Comparison of ENCODE assay signal across 2 cellular contexts in genomic region chr2:241312082-241312481, GRCh38.
TF ChIP-seq lines count a peak whose summit lies in the region.

No MANE protein-coding gene starts in this region.

TF ChIP-seq in GM23338, 12 proteins besides CTCF, POLR2A, EP300 and RAD21:
- TF ChIP-seq POLR2AphosphoS5 (IDR thresholded peaks at IDR 0.05; ENCODE audit: low read depth) = no peak
- no peak for TF ChIP-seq ZNF462 (CRISPR knock-in tag; IDR thresholded peaks at IDR 0.05)
- TF ChIP-seq EZH2 (IDR thresholded peaks at IDR 0.05; ENCODE audit: low read depth, unreplicated experiment) = no peak
- no peak for TF ChIP-seq REST (IDR thresholded peaks at IDR 0.05; ENCODE audit: unreplicated experiment)
- no peak for TF ChIP-seq ZNF331 (CRISPR knock-in tag; IDR thresholded peaks at IDR 0.05; ENCODE audit: low read depth)
- TF ChIP-seq CREB1 (CRISPR knock-in tag; IDR thresholded peaks at IDR 0.05; ENCODE audit: low read depth) = no peak
- TF ChIP-seq JUNB (IDR thresholded peaks at IDR 0.05; ENCODE audit: unreplicated experiment) = no peak
- TF ChIP-seq EZH2phosphoT487 (IDR thresholded peaks at IDR 0.05; ENCODE audit: unreplicated experiment) = no peak
- no peak for TF ChIP-seq NANOG (IDR thresholded peaks at IDR 0.05; ENCODE audit: borderline replicate concordance)
- no peak for TF ChIP-seq ZNF114 (CRISPR knock-in tag; IDR thresholded peaks at IDR 0.05)
- TF ChIP-seq, protein P1, sequence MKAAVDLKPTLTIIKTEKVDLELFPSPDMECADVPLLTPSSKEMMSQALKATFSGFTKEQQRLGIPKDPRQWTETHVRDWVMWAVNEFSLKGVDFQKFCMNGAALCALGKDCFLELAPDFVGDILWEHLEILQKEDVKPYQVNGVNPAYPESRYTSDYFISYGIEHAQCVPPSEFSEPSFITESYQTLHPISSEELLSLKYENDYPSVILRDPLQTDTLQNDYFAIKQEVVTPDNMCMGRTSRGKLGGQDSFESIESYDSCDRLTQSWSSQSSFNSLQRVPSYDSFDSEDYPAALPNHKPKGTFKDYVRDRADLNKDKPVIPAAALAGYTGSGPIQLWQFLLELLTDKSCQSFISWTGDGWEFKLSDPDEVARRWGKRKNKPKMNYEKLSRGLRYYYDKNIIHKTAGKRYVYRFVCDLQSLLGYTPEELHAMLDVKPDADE (IDR thresholded peaks at IDR 0.05) = no peak
- TF ChIP-seq STAT1 (IDR thresholded peaks at IDR 0.05; ENCODE audit: unreplicated experiment) = no peak

TF ChIP-seq in K562, 482 proteins besides CTCF, POLR2A, EP300 and RAD21:
- TF ChIP-seq SRF (CRISPR knock-in tag; IDR thresholded peaks at IDR 0.05) (no peak), NR2C1 (IDR thresholded peaks at IDR 0.05) (no peak), NR2C1 (tag; IDR thresholded peaks at IDR 0.05) (no peak), MYBL2 (IDR thresholded peaks at IDR 0.05; ENCODE audit: low read depth) (no peak), MYBL2 (CRISPR knock-in tag; IDR thresholded peaks at IDR 0.05; ENCODE audit: borderline replicate concordance) (no peak), COPS2 (conservative IDR thresholded peaks at IDR 0.05) (no peak), PYGO2 (tag; IDR thresholded peaks at IDR 0.05) (no peak), ZNF263 (CRISPR knock-in tag; IDR thresholded peaks at IDR 0.05; ENCODE audit: borderline replicate concordance) (no peak), POLR2H (tag; IDR thresholded peaks at IDR 0.05; ENCODE audit: low read depth) (no peak), CAMTA2 (CRISPR knock-in tag; conservative IDR thresholded peaks at IDR 0.05) (no peak), ZEB2 (IDR thresholded peaks at IDR 0.05) (no peak), ZNF184 (CRISPR knock-in tag; IDR thresholded peaks at IDR 0.05) (no peak), L3MBTL2 (IDR thresholded peaks at IDR 0.05) (0 out of 2 replicates have a peak, but pooled peaks have one; percentile 15), RBM17 (IDR thresholded peaks at IDR 0.05; ENCODE audit: borderline replicate concordance, low read depth, low read length) (no peak), POLR3A (IDR thresholded peaks at IDR 0.05; ENCODE audit: borderline replicate concordance, extremely low read depth, insufficient read depth, insufficient read length) (no peak), RBM34 (IDR thresholded peaks at IDR 0.05; ENCODE audit: borderline replicate concordance, insufficient read depth, low read length) (no peak), FOSL1 (tag; conservative IDR thresholded peaks at IDR 0.05) (peak; percentile 40), PTBP1 (IDR thresholded peaks at IDR 0.05; ENCODE audit: low read depth, low read length) (no peak)
- TF ChIP-seq, protein P2, sequence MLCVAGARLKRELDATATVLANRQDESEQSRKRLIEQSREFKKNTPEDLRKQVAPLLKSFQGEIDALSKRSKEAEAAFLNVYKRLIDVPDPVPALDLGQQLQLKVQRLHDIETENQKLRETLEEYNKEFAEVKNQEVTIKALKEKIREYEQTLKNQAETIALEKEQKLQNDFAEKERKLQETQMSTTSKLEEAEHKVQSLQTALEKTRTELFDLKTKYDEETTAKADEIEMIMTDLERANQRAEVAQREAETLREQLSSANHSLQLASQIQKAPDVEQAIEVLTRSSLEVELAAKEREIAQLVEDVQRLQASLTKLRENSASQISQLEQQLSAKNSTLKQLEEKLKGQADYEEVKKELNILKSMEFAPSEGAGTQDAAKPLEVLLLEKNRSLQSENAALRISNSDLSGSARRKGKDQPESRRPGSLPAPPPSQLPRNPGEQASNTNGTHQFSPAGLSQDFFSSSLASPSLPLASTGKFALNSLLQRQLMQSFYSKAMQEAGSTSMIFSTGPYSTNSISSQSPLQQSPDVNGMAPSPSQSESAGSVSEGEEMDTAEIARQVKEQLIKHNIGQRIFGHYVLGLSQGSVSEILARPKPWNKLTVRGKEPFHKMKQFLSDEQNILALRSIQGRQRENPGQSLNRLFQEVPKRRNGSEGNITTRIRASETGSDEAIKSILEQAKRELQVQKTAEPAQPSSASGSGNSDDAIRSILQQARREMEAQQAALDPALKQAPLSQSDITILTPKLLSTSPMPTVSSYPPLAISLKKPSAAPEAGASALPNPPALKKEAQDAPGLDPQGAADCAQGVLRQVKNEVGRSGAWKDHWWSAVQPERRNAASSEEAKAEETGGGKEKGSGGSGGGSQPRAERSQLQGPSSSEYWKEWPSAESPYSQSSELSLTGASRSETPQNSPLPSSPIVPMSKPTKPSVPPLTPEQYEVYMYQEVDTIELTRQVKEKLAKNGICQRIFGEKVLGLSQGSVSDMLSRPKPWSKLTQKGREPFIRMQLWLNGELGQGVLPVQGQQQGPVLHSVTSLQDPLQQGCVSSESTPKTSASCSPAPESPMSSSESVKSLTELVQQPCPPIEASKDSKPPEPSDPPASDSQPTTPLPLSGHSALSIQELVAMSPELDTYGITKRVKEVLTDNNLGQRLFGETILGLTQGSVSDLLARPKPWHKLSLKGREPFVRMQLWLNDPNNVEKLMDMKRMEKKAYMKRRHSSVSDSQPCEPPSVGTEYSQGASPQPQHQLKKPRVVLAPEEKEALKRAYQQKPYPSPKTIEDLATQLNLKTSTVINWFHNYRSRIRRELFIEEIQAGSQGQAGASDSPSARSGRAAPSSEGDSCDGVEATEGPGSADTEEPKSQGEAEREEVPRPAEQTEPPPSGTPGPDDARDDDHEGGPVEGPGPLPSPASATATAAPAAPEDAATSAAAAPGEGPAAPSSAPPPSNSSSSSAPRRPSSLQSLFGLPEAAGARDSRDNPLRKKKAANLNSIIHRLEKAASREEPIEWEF (CRISPR knock-in tag; IDR thresholded peaks at IDR 0.05) = no peak
- TF ChIP-seq, protein P3, sequence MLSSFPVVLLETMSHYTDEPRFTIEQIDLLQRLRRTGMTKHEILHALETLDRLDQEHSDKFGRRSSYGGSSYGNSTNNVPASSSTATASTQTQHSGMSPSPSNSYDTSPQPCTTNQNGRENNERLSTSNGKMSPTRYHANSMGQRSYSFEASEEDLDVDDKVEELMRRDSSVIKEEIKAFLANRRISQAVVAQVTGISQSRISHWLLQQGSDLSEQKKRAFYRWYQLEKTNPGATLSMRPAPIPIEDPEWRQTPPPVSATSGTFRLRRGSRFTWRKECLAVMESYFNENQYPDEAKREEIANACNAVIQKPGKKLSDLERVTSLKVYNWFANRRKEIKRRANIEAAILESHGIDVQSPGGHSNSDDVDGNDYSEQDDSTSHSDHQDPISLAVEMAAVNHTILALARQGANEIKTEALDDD (IDR thresholded peaks at IDR 0.05) = no peak
